17 cellular contexts compared by ENCODE assay signal in the genomic region with DNA sequence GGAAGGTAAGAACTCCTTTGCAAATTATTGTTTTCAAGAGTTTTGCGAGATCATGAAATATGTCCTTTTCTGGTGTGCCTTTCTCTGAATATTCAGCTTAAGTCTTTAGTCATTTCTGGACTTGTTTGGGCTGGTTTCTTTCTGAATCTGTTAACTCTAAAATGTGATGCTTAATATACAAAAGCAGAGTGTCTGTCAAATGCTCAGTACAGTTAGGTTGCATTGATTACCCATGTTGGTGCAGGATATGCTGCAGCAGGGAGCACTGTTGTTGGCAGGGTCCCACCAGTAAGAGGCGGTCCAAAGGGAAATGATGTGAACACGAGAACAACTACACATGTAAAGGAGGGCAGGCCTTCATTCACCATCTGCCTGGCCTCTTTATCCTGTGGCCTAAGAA.
"Had no signal": no experiment of that assay in that cellular context is flagged by ENCODE, and none has a peak within 500 bp of the region (broad histone marks: within the 10 kb centered on the region; RNA-seq: fewer than 3 reads in every experiment).

No MANE protein-coding gene starts in this region.

- H3K4me3 Mint-ChIP-seq: nephron, type B pancreatic cell had no signal

- H3K27ac Mint-ChIP-seq: type B pancreatic cell had no signal

- H3K27me3 Mint-ChIP-seq: type B pancreatic cell had no signal

- H3K4me1 ChIP-seq: body of pancreas, gastrocnemius medialis, stomach had no signal

- H3K27ac ChIP-seq: body of pancreas, gastrocnemius medialis, stomach had no signal

- ATAC-seq: body of pancreas, gastrocnemius medialis, left lobe of liver had no signal

- H3K36me3 Mint-ChIP-seq: activated naive CD4-positive, alpha-beta T cell treated with anti-CD3 and anti-CD28 coated beads, Interleukin-2, amount 50 U/mL, for 72 hours had no signal

- H3K27me3 ChIP-seq: body of pancreas, dorsolateral prefrontal cortex, gastrocnemius medialis, stomach had no signal

- H3K4me1 Mint-ChIP-seq: nephron had no signal

- H3K9me3 ChIP-seq: body of pancreas, gastrocnemius medialis, stomach had no signal

- H3K4me3 ChIP-seq: body of pancreas, dorsolateral prefrontal cortex, gastrocnemius medialis, lung, stomach had no signal

- DNase-seq: activated effector memory CD4-positive, alpha-beta T cell treated with anti-CD3 and anti-CD28 coated beads, Interleukin-2, amount 50 U/mL, for 16 hours; activated T-cell treated with anti-CD3 and anti-CD28 coated beads for 4 hours; body of pancreas; caudate nucleus; dorsolateral prefrontal cortex; gastrocnemius medialis; head of caudate nucleus; kidney; occipital lobe; retina; stimulated activated CD4-positive, alpha-beta T cell treated with anti-CD3 and anti-CD28 coated beads, Interleukin-2, amount 100 ng/mL, for 24 hours; stomach had no signal

- FAIRE-seq: kidney had no signal

- H3K9me3 Mint-ChIP-seq: activated naive CD4-positive, alpha-beta T cell treated with anti-CD3 and anti-CD28 coated beads, Interleukin-2, amount 50 U/mL, for 72 hours; nephron; type B pancreatic cell had no signal
